Comparison of ENCODE assay signal across 18 cellular contexts in the genomic region with DNA sequence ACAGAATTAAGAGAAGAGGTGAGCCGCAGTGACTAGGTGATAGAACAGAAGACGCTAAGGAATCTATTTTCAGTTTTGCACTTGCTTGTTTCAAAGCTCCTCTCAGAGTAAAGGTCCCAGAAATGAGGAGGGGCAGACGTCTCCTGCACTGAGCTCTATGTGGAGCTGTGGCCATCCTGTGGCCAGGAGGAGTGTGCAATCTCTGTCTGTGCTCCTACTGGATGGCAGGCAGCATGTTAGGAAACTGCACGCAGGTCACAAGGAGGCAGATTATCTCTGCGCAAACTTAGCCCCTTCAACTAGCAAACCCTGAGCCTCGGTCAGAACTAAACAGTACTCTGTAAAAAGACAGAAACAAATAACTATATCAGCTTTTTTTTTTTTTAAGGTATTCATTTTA.
"Had no signal": no experiment of that assay in that cellular context is flagged by ENCODE, and none has a peak within 500 bp of the region (broad histone marks: within the 10 kb centered on the region; RNA-seq: fewer than 3 reads in every experiment).

No MANE protein-coding gene starts in this region.

- DNase-seq: activated CD4-positive, alpha-beta T cell treated with anti-CD3 and anti-CD28 coated beads, Interleukin-2, amount 50 U/mL, for 4 hours; activated CD8-positive, alpha-beta memory T cell treated with anti-CD3 and anti-CD28 coated beads, Interleukin-2, amount 10 ng/mL, durations not matched to agents 7 days and 5 days; activated effector memory CD4-positive, alpha-beta T cell treated with anti-CD3 and anti-CD28 coated beads, Interleukin-2, amount 50 U/mL, for 16 hours; activated T-cell treated with anti-CD3 and anti-CD28 coated beads, Interleukin-2, amount 50 U/mL, for 4 hours; amygdala; brain microvascular endothelial cell; dermis blood vessel endothelial cell; glutamatergic neuron; left ventricle myocardium inferior; stimulated activated CD4-positive, alpha-beta T cell treated with anti-CD3 and anti-CD28 coated beads, Interleukin-4, amount 100 ng/mL, for 1 hour; stimulated activated CD8-positive, alpha-beta memory T cell treated with anti-CD3 and anti-CD28 coated beads, Interleukin-4, amount 100 ng/mL, for 48 hours had no signal

- H3K27ac ChIP-seq: brain microvascular endothelial cell, left ventricle myocardium inferior, thoracic aorta had no signal

- FAIRE-seq: keratinocyte, TTC549 had no signal

- H3K27me3 ChIP-seq: brain microvascular endothelial cell had no signal

- H3K36me3 ChIP-seq: thoracic aorta had no signal

- H3K4me3 Mint-ChIP-seq: activated CD8-positive, alpha-beta memory T cell treated with anti-CD3 and anti-CD28 coated beads, Interleukin-2, amount 10 ng/mL, durations not matched to agents 7 days and 5 days; activated T-cell treated with anti-CD3 and anti-CD28 coated beads, Interleukin-2, amount 50 U/mL, for 4 hours; stimulated activated naive CD8-positive, alpha-beta T cell treated with anti-CD3 and anti-CD28 coated beads, Interleukin-15, Interleukin-2, amounts not matched to agents 100 ng/mL and 50 ng/mL, for 24 hours; T-helper 1 cell treated with Interleukin-12 subunit alpha and Interleukin-12 subunit beta and Interleukin-4 antibody, amounts not matched to agents 30 μg/mL and 1 μg/mL, for 36 hours had no signal

- H3K9me3 ChIP-seq: left ventricle myocardium inferior, thoracic aorta had no signal

- H3K9me3 Mint-ChIP-seq: activated naive CD4-positive, alpha-beta T cell treated with anti-CD3 and anti-CD28 coated beads, Interleukin-2, amount 50 U/mL, for 72 hours; activated T-cell treated with anti-CD3 and anti-CD28 coated beads, Interleukin-2, amount 50 U/mL, for 4 hours; stimulated activated naive CD8-positive, alpha-beta T cell treated with anti-CD3 and anti-CD28 coated beads, Interleukin-15, Interleukin-2, amounts not matched to agents 100 ng/mL and 50 ng/mL, for 24 hours had no signal

- ATAC-seq: activated CD4-positive, CD25-positive, alpha-beta regulatory T cell treated with anti-CD3 and anti-CD28 coated beads, Interleukin-2, amount 50 U/mL, for 24 hours; activated CD8-positive, alpha-beta memory T cell treated with anti-CD3 and anti-CD28 coated beads, Interleukin-2, amount 10 ng/mL, durations not matched to agents 7 days and 5 days; activated naive CD4-positive, alpha-beta T cell treated with anti-CD3 and anti-CD28 coated beads, Interleukin-2, amount 50 U/mL, for 72 hours; activated T-cell treated with anti-CD3 and anti-CD28 coated beads, Interleukin-2, amount 50 U/mL, for 4 hours had no signal

- H3K4me3 ChIP-seq: left ventricle myocardium inferior, thoracic aorta had no signal

- H3K27me3 Mint-ChIP-seq: activated CD8-positive, alpha-beta memory T cell treated with anti-CD3 and anti-CD28 coated beads, Interleukin-2, amount 10 ng/mL, durations not matched to agents 7 days and 5 days; stimulated activated naive CD8-positive, alpha-beta T cell treated with anti-CD3 and anti-CD28 coated beads, Interleukin-15, Interleukin-2, amounts not matched to agents 100 ng/mL and 50 ng/mL, for 24 hours had no signal

- H3K27ac Mint-ChIP-seq: activated CD8-positive, alpha-beta memory T cell treated with anti-CD3 and anti-CD28 coated beads, Interleukin-2, amount 10 ng/mL, durations not matched to agents 7 days and 5 days; activated naive CD4-positive, alpha-beta T cell treated with anti-CD3 and anti-CD28 coated beads, Interleukin-2, amount 50 U/mL, for 72 hours; stimulated activated naive CD8-positive, alpha-beta T cell treated with anti-CD3 and anti-CD28 coated beads, Interleukin-15, Interleukin-2, amounts not matched to agents 100 ng/mL and 50 ng/mL, for 24 hours; T-helper 1 cell treated with Interleukin-12 subunit alpha and Interleukin-12 subunit beta and Interleukin-4 antibody, amounts not matched to agents 30 μg/mL and 1 μg/mL, for 36 hours had no signal
